ENCODE assay signal across 8 cellular contexts in the genomic region with DNA sequence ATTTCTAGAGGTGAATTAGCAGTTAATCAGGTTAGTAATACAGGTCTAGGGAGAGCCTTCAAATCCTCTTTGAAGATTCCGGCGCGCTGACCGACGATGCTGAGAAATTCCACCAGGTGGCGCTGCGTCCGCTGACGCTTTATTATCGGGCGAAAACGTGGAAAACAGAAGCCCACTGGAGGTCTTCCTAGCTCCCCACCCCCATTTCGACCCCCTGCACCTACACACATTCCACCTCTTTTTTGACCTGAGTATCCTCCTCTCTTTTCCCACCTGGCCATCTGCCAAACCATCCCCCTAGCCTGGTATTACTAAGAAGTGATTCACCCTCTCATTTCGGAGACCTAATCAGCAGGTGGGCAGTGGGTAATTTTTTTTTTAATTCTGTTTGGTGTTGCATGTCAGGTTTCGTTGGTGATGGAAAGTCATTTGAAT.
DNase-seq lines count a peak whose midpoint lies in the region; ATAC-seq and TF ChIP-seq lines count a peak whose summit lies in the region.

No MANE protein-coding gene starts in this region.

- H3K36me3 Mint-ChIP-seq in activated CD4-positive, alpha-beta T cell treated with anti-CD3 and anti-CD28 coated beads, Interleukin-2, amount 10 ng/mL, durations not matched to agents 24 days and 14 days (ENCODE audit: low read depth), result no peaks in the 10 kb centered on the region

- no peaks in the 10 kb centered on the region for H3K9me3 Mint-ChIP-seq in activated CD4-positive, alpha-beta T cell treated with anti-CD3 and anti-CD28 coated beads, Interleukin-2, amount 10 ng/mL, durations not matched to agents 24 days and 14 days

- peak; percentile 41 for DNase-seq in GM12865 (ENCODE audit: low read depth)
- peak; percentile 30 for DNase-seq in NCI-H146 treated with DMSO at 0.1 percent for 48 hours (lab: John Stamatoyannopoulos, UW; ENCODE audit: unreplicated experiment)
- DNase-seq in activated CD4-positive, alpha-beta T cell treated with anti-CD3 and anti-CD28 coated beads, Interleukin-2, amount 10 ng/mL, durations not matched to agents 24 days and 14 days, result peak; percentile 83
- peak; percentile 72 for DNase-seq in ecto neural progenitor cell (ENCODE audit: low spot score)
- DNase-seq in lung microvascular endothelial cell (ENCODE audit: low read depth in 2 of 2), result peak; percentile 52 to 64
- peak; percentile 13 to 43 for DNase-seq in stimulated activated CD8-positive, alpha-beta memory T cell treated with anti-CD3 and anti-CD28 coated beads, Interleukin-2, amount 100 ng/mL, for 48 hours (ENCODE audit: low read depth in 2 of 2)
- DNase-seq in NCI-H1048 (lab: John Stamatoyannopoulos, UW), result no peak

- TF ChIP-seq CTCF in GM12865 (IDR thresholded peaks at IDR 0.05; ENCODE audit: insufficient read depth, low read depth, low read length, missing control alignments), result peak; percentile 87

- no peak overlapping the region for H3K27ac Mint-ChIP-seq in activated CD4-positive, alpha-beta T cell treated with anti-CD3 and anti-CD28 coated beads, Interleukin-2, amount 10 ng/mL, durations not matched to agents 24 days and 14 days

- intact Hi-C loops in activated CD4-positive, alpha-beta T cell treated with anti-CD3 and anti-CD28 coated beads, Interleukin-2, amount 10 ng/mL, durations not matched to agents 24 days and 14 days (cut with micrococcal nuclease), result loop anchor here (2.0 kb wide), 1 partner anchor 302 kb away; no protein-coding TSS in a partner anchor

- H3K27me3 Mint-ChIP-seq in activated CD4-positive, alpha-beta T cell treated with anti-CD3 and anti-CD28 coated beads, Interleukin-2, amount 10 ng/mL, durations not matched to agents 24 days and 14 days, result peaks cover 2% of the 10 kb centered on the region

- H3K4me3 Mint-ChIP-seq in activated CD4-positive, alpha-beta T cell treated with anti-CD3 and anti-CD28 coated beads, Interleukin-2, amount 10 ng/mL, durations not matched to agents 24 days and 14 days, result no peak overlapping the region

- ATAC-seq in HG03457 (IDR thresholded peaks at IDR 0.05; ENCODE audit: unreplicated experiment), result no peak

- peaks cover 2% of the 10 kb centered on the region for H3K4me1 Mint-ChIP-seq in activated CD4-positive, alpha-beta T cell treated with anti-CD3 and anti-CD28 coated beads, Interleukin-2, amount 10 ng/mL, durations not matched to agents 24 days and 14 days

- no peak overlapping the region for H3K4me3 ChIP-seq in GM12865 (ENCODE audit: low read depth, low read length)
